In the genomic region with DNA sequence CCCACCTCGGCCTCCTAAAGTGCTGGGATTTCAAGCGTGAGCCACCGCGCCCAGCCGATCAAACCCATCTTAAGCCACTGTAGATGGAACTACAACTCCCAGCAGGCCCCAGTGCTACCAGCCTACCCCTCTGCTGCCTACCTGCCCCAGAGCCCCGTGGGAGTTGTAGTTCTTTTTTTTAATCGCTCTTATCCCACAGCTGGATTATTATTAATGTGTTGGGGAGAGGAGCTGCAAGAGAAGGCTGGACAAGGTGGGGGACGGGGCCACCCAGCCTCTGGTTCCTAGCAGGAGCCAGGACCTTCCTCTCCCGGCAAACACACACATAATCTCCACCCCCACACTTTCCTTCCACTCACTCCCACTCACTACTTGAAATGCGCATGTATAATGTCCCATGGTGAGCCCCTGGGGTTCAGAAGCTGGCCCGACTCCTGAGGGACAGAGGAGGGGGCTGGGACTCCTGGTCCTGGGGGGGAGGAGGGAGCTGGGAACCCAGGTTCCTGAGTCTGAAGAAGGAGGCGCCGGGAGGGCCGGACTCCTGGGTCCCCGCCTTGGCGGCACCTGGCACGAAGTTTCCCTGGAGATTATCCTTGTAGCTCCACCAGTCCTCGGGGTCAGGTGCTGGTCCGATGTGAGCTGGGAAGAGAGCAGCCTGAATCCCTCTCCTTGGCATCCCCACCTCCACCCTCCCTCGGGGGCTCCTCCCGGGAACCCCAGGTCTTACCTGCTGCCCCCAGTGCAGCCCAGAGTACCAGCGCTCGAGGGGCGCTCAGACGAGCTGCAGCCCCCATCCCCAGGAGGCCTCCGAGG, we compare ENCODE assay signal across 8 cellular contexts. TPM values are rescaled to one million over a fixed set of nuclear protein-coding genes. Genes with fewer than 3 reads are reported as not detected.
DNase-seq lines count a peak whose midpoint lies in the region; ATAC-seq and TF ChIP-seq lines count a peak whose summit lies in the region.

No MANE protein-coding gene starts in this region.

- H3K27me3 ChIP-seq in lung (ENCODE audit: control insufficient read depth, insufficient read depth): no peaks in the 10 kb centered on the region

- DNase-seq in CD14-positive monocyte (ENCODE audit: low spot score): peak; percentile 74
- DNase-seq in HFFc6: peak; percentile 45
- DNase-seq in NCI-H69 (lab: John Stamatoyannopoulos, UW): peak; percentile 85
- peak; percentile 84 for DNase-seq in activated CD4-positive, alpha-beta memory T cell treated with anti-CD3 and anti-CD28 coated beads for 36 hours
- peak; percentile 80 for DNase-seq in ecto neural progenitor cell (ENCODE audit: low spot score)
- peak; percentile 80 for DNase-seq in lung (ENCODE audit: low spot score)
- DNase-seq in stimulated activated CD4-positive, alpha-beta T cell treated with anti-CD3 and anti-CD28 coated beads, TNF-alpha, amount 100 ng/mL, for 1 hour (ENCODE audit: low read depth in 3 of 3, low spot score in 1 of 3): peak; percentile 44 to 46 (median 46)

- intact Hi-C loops in CD14-positive monocyte (cut with micrococcal nuclease): loop anchor here (5.0 to 10.0 kb wide), 6 partner anchors 32 to 192 kb away; partner anchors contain the start of genes HSD17B14 (in 2 of the 2) and MAMSTR (in 1 of the 2)
- intact Hi-C loops in activated CD4-positive, alpha-beta memory T cell treated with anti-CD3 and anti-CD28 coated beads for 36 hours (cut with micrococcal nuclease): loop anchor here (2.0 to 5.0 kb wide), 3 partner anchors 16 to 152 kb away; no protein-coding TSS in a partner anchor

- H3K27me3 Mint-ChIP-seq in CD14-positive monocyte (ENCODE audit: low read depth in 3 of 3) (peaks cover 11 to 29% (median 27%) of the 10 kb centered on the region in 3 donors), HFFc6 (ENCODE audit: insufficient read depth) (peaks cover 23% of the 10 kb centered on the region)
- no peaks in the 10 kb centered on the region for H3K27me3 Mint-ChIP-seq in activated CD4-positive, alpha-beta memory T cell treated with anti-CD3 and anti-CD28 coated beads for 36 hours

- H3K4me3 ChIP-seq in lung: no peak overlapping the region

- peak; percentile 70 for ATAC-seq in lung (ENCODE audit: insufficient read depth, low FRiP score)
- no peak for ATAC-seq in HG02840 (IDR thresholded peaks at IDR 0.05; ENCODE audit: low FRiP score, unreplicated experiment)

- H3K36me3 ChIP-seq in lung (ENCODE audit: control insufficient read depth in 2 of 2, insufficient read depth in 2 of 2, low read length in 2 of 2): no peaks in the 10 kb centered on the region

- peaks cover 0 to 3% (median 0%) of the 10 kb centered on the region in 7 donors for H3K9me3 Mint-ChIP-seq in CD14-positive monocyte
- H3K9me3 Mint-ChIP-seq in HFFc6: no peaks in the 10 kb centered on the region
- no peaks in the 10 kb centered on the region for H3K9me3 Mint-ChIP-seq in activated CD4-positive, alpha-beta memory T cell treated with anti-CD3 and anti-CD28 coated beads for 36 hours

- peaks cover 0 to 10% of the 10 kb centered on the region in 2 donors for H3K4me1 ChIP-seq in lung (ENCODE audit: control insufficient read depth in 2 of 2, insufficient read depth in 2 of 2, low read length in 2 of 2)

- H3K4me1 Mint-ChIP-seq in CD14-positive monocyte (peaks cover 45% of the 10 kb centered on the region), HFFc6 (ENCODE audit: low read depth) (peaks cover 22% of the 10 kb centered on the region)
- peaks cover 33% of the 10 kb centered on the region for H3K4me1 Mint-ChIP-seq in activated CD4-positive, alpha-beta memory T cell treated with anti-CD3 and anti-CD28 coated beads for 36 hours (ENCODE audit: low read depth)

- peak overlapping the region in 1 of 2 donors; percentile 63 for H3K27ac ChIP-seq in lung (ENCODE audit: low read depth in 1 of 2, low read length in 1 of 2)

- POLR2A ChIA-PET in activated CD4-positive, alpha-beta memory T cell treated with anti-CD3 and anti-CD28 coated beads for 36 hours (lab: Charles Lee): interaction anchor here (0.8 to 1.8 kb wide), 7 partner anchors 8 to 228 kb away, joined by 3 to 9 read pairs (median 5); partner anchors contain the start of genes DBP, RPL18 and SPHK2

- H3K9me3 ChIP-seq in lung (ENCODE audit: control insufficient read depth in 2 of 2, insufficient read depth in 1 of 2, low read length in 1 of 2): no peaks in the 10 kb centered on the region

- TF ChIP-seq CTCF in CD14-positive monocyte (IDR thresholded peaks at IDR 0.05) (no peak), HFFc6 (IDR thresholded peaks at IDR 0.05) (no peak), lung (IDR thresholded peaks at IDR 0.05; ENCODE audit: control extremely low read depth, extremely low read depth) (no peak)

- 2 to 5% methylated on average over 25 to 26 of the region's 26 CpGs for WGBS in lung, 2 donors

- H3K36me3 Mint-ChIP-seq in CD14-positive monocyte (peaks cover under 1 to 7% of the 10 kb centered on the region in 2 donors), HFFc6 (ENCODE audit: low read depth) (no peaks in the 10 kb centered on the region)
- H3K36me3 Mint-ChIP-seq in activated CD4-positive, alpha-beta memory T cell treated with anti-CD3 and anti-CD28 coated beads for 36 hours: no peaks in the 10 kb centered on the region

- peak overlapping the region; percentile 76 to 94 for H3K4me3 Mint-ChIP-seq in CD14-positive monocyte
- H3K4me3 Mint-ChIP-seq in HFFc6: peak overlapping the region; percentile 69; the same call in 1 of the 2 replicates
- peak overlapping the region; percentile 82 for H3K4me3 Mint-ChIP-seq in activated CD4-positive, alpha-beta memory T cell treated with anti-CD3 and anti-CD28 coated beads for 36 hours

- CTCF ChIA-PET in activated CD4-positive, alpha-beta memory T cell treated with anti-CD3 and anti-CD28 coated beads for 36 hours (lab: Charles Lee): interaction anchor here (0.8 to 2.8 kb wide), 18 partner anchors 8 to 348 kb away, joined by 3 to 12 read pairs (median 4); partner anchors contain the start of genes BAX, GYS1, HSD17B14 and IZUMO1

- H3K27ac Mint-ChIP-seq in CD14-positive monocyte (peak overlapping the region in 2 of 7 donors; percentile 40 to 80), HFFc6 (no peak overlapping the region)
- peak overlapping the region; percentile 77 for H3K27ac Mint-ChIP-seq in activated CD4-positive, alpha-beta memory T cell treated with anti-CD3 and anti-CD28 coated beads for 36 hours

RNA-seq across cellular contexts. Expression of gene CA11, which starts 0.9 kb away (rescaled TPM):
- polyA plus RNA-seq in CD14-positive monocyte: 1 to 10 TPM; 1.8 to 4.9 TPM
- total RNA-seq in HFFc6 (2021; fragmentation: NEBNext Ultra II Directional; extraction: Animal tissue kit (Norgen Biotek cat#: 25700)): 1 to 10 TPM in 4 of 6 experiments, under 1 TPM in 2; 0.53 to 2.5 (median 1.4) TPM
- total RNA-seq in activated CD4-positive, alpha-beta memory T cell treated with anti-CD3 and anti-CD28 coated beads for 36 hours: 10 to 100 TPM; 12.7 to 15.9 TPM
- total RNA-seq in lung: 1 to 10 TPM in 1 of 2 donors, under 1 TPM in 1; 0.88 to 5.4 TPM
- polyA plus RNA-seq in lung: 10 to 100 TPM in 1 of 2 donors, 1 to 10 TPM in 1; 4.8 to 13.0 TPM

RNA-seq across cellular contexts. Expression of gene DBP, which starts 7.9 kb away (rescaled TPM):
- polyA plus RNA-seq in CD14-positive monocyte (10 to 100 TPM; 17.5 to 22.3 TPM), lung (10 to 100 TPM in 1 of 2 donors, 1 to 10 TPM in 1; 6.8 to 16.8 TPM)
- total RNA-seq in HFFc6 (2021; fragmentation: NEBNext Ultra II Directional; extraction: Animal tissue kit (Norgen Biotek cat#: 25700)): 1 to 10 TPM; 3.8 to 5.7 (median 4.4) TPM
- 10 to 100 TPM in 1 of 2 experiments, 1 to 10 TPM in 1; 8.3 to 10.4 TPM for total RNA-seq in activated CD4-positive, alpha-beta memory T cell treated with anti-CD3 and anti-CD28 coated beads for 36 hours
- total RNA-seq in lung: 10 to 100 TPM in 1 of 2 donors, 1 to 10 TPM in 1; 9.4 to 10.3 TPM

RNA-seq across cellular contexts. Expression of gene SPHK2, which starts 25.7 kb away (rescaled TPM):
- polyA plus RNA-seq in CD14-positive monocyte (1 to 10 TPM; 8.5 to 9.1 TPM), lung (10 to 100 TPM; 18.3 to 19.8 TPM)
- 10 to 100 TPM; 20.1 to 34.0 (median 23.4) TPM for total RNA-seq in HFFc6 (2021; fragmentation: NEBNext Ultra II Directional; extraction: Animal tissue kit (Norgen Biotek cat#: 25700))
- total RNA-seq in activated CD4-positive, alpha-beta memory T cell treated with anti-CD3 and anti-CD28 coated beads for 36 hours: 10 to 100 TPM; 24.1 to 24.6 TPM
- 10 to 100 TPM; 10.3 to 35.3 TPM for total RNA-seq in lung

RNA-seq across cellular contexts. Expression of gene RPL18, which starts 26.1 kb away (rescaled TPM):
- 100 to 1,000 TPM; 803 to 892 TPM for polyA plus RNA-seq in CD14-positive monocyte
- total RNA-seq in HFFc6 (2021; fragmentation: NEBNext Ultra II Directional; extraction: Animal tissue kit (Norgen Biotek cat#: 25700)): 1,000 to 10,000 TPM; 1,359 to 1,448 (median 1,407) TPM
- total RNA-seq in activated CD4-positive, alpha-beta memory T cell treated with anti-CD3 and anti-CD28 coated beads for 36 hours: 1,000 to 10,000 TPM; 2,095 to 2,140 TPM
- 1,000 to 10,000 TPM; 1,019 to 1,119 TPM for total RNA-seq in lung
- polyA plus RNA-seq in lung: 1,000 to 10,000 TPM; 1,696 to 3,542 TPM

RNA-seq across cellular contexts. Expression of gene NTN5, which starts 27.8 kb away (rescaled TPM):
- polyA plus RNA-seq in CD14-positive monocyte (not detected), lung (under 1 TPM; 0.11 to 0.28 TPM)
- under 1 TPM in 4 of 6 experiments, not detected in 2; 0.12 to 0.23 (median 0.18) TPM for total RNA-seq in HFFc6 (2021; fragmentation: NEBNext Ultra II Directional; extraction: Animal tissue kit (Norgen Biotek cat#: 25700))
- under 1 TPM; 0.70 to 0.74 TPM for total RNA-seq in activated CD4-positive, alpha-beta memory T cell treated with anti-CD3 and anti-CD28 coated beads for 36 hours
- under 1 TPM; 0.26 to 0.28 TPM for total RNA-seq in lung
